ENCODE assay signal across 10 cellular contexts in the genomic region with DNA sequence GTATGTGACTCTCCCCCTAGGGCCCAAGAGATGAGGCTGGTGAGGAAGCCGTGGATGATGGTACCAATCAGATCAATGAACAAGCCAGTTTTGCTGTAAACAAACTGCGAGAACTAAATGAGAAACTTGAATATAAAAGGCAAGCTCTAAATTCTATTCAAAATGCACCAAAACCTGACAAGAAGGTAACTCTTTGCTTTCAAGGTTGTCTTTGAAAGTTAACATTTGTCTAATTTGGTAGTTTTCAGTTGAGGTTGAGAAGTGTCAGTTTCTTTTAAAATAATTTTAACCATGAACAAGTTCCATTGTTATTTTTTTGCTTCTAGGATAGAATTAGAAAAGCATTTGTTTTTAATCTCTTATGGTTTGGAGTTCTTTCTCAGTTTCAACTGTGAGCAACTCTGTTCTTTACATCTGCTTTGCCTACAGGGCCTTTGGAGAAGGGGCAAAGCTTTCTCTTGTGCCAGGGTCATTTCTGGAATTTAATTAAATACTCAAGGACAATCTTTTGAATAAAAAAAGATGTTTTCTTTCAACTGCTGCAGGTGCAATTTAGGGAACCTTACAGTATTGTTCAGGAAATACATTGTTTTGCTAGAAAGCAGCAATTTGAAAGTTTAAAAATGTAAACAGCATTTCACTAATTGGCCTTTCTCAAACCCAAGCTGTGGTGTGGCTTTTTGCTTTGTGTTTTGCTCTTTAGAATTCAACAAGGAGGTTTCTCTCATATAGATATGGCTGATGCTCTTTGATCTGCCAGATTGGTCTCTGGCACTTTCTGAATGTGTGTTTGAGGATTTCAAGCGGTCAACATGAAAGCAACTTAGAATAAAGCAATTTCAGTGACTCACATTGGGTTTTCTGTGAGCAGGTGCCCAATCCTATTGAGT.
A peak's percentile ranks its signal among the peaks of the same experiment; 100 is the strongest.
DNase-seq lines count a peak whose midpoint lies in the region; ATAC-seq and TF ChIP-seq lines count a peak whose summit lies in the region.
"Had no signal": no experiment of that assay in that cellular context is flagged by ENCODE, and none has a peak within 500 bp of the region (broad histone marks: within the 10 kb centered on the region; RNA-seq: fewer than 3 reads in every experiment).

No MANE protein-coding gene starts in this region.

- H3F3A ChIP-seq in MM.1S (ENCODE audit: insufficient read depth, low read length) = peaks cover 27% of the 10 kb centered on the region

- peaks cover 44% of the 10 kb centered on the region for H3K79me2 ChIP-seq in MM.1S (ENCODE audit: low read length)

- WGBS in psoas muscle, 3 donors = 97 to 100% (median 97%) methylated on average over 3 of the region's 3 CpGs

- no peaks in the 10 kb centered on the region; the same call in 1 of the 2 replicates for H3K36me3 ChIP-seq in MM.1S (replicated peaks; ENCODE audit: insufficient read depth, low read length)
- no peaks in the 10 kb centered on the region for H3K36me3 ChIP-seq in psoas muscle (ENCODE audit: insufficient read depth in 1 of 2, low read depth in 1 of 2)

- H3K27ac ChIP-seq in MM.1S (ENCODE audit: low read length) (peak overlapping the region; percentile 83), psoas muscle (no peak overlapping the region)

- H3K4me1 ChIP-seq in MM.1S (ENCODE audit: low read length) (peaks cover 59% of the 10 kb centered on the region), psoas muscle (no peaks in the 10 kb centered on the region)

- peak overlapping the region; percentile 38; the same call in 1 of the 2 replicates for H3K9ac ChIP-seq in MM.1S (ENCODE audit: low read length)

- intact Hi-C loops in psoas muscle (cut with DNase I) = no loop called here

- no peaks in the 10 kb centered on the region for H4K20me1 ChIP-seq in MM.1S (ENCODE audit: insufficient read depth, low read length)

- H3K4me3 ChIP-seq in MM.1S (ENCODE audit: low read length) = peak overlapping the region; percentile 27
- H3K4me3 ChIP-seq in psoas muscle = no peak overlapping the region

- H2AFZ ChIP-seq in MM.1S (ENCODE audit: low read length) = no peak overlapping the region

- H3K9me3 ChIP-seq in MM.1S (replicated peaks; ENCODE audit: insufficient read depth, low read length) (no peaks in the 10 kb centered on the region), psoas muscle (no peaks in the 10 kb centered on the region)

- no peaks in the 10 kb centered on the region for H3K9me2 ChIP-seq in MM.1S (replicated peaks; ENCODE audit: insufficient read depth, low read length)

- ATAC-seq in GM18519 (IDR thresholded peaks at IDR 0.05; ENCODE audit: low FRiP score, unreplicated experiment) (peak; percentile 82), HG02943 (IDR thresholded peaks at IDR 0.05; ENCODE audit: low read depth, unreplicated experiment) (peak; percentile 64), psoas muscle (no peak)

- TF ChIP-seq CTCF in GM20000 (IDR thresholded peaks at IDR 0.05; ENCODE audit: extremely low read depth, missing control alignments) = no peak
- no peak for TF ChIP-seq CTCF in MM.1S (IDR thresholded peaks at IDR 0.05; ENCODE audit: low read length)
- TF ChIP-seq CTCF in psoas muscle (IDR thresholded peaks at IDR 0.05) = no peak

- H3K27me3 ChIP-seq in MM.1S (replicated peaks; ENCODE audit: insufficient read depth, low read length) (no peaks in the 10 kb centered on the region), psoas muscle (ENCODE audit: insufficient read depth in 3 of 3, low read length in 2 of 3) (no peaks in the 10 kb centered on the region)

- DNase-seq in GM20000 (ENCODE audit: low spot score) (peak; percentile 39), MM.1S (peak; percentile 89), EL (no peak), NCI-H128 (lab: John Stamatoyannopoulos, UW; ENCODE audit: unreplicated experiment) (no peak), psoas muscle (no peak)
- no peak for DNase-seq in activated naive CD4-positive, alpha-beta T cell (lab: John Stamatoyannopoulos, UW)
- DNase-seq: activated T-cell treated with anti-CD3 and anti-CD28 coated beads, Interleukin-2, amount 50 U/mL, for 1 hour; posterior cingulate gyrus had no signal

- peak overlapping the region; percentile 76 for H3K4me2 ChIP-seq in MM.1S (ENCODE audit: low read depth, low read length)

Comparison
In these comparisons a context has a peak if more than half of its experiments do, and no peak if none do; other contexts are left out.
1. ATAC-seq: peak in GM18519 (single experiment) and HG02943 (single experiment); none in psoas muscle (0 of 4).
2. DNase-seq: peak in GM20000 (single experiment) and MM.1S (single experiment); none in EL (single experiment), NCI-H128 (single experiment), psoas muscle (0 of 2) and activated naive CD4-positive, alpha-beta T cell (0 of 4).